Comparison of ENCODE assay signal across 1 cellular context in genomic region chr12:101824831-101825230, GRCh38.
TF ChIP-seq lines count a peak whose summit lies in the region.

No MANE protein-coding gene starts in this region.

TF ChIP-seq in H1, 55 proteins besides CTCF, POLR2A, EP300 and RAD21:
- TF ChIP-seq ZNF274 (IDR thresholded peaks at IDR 0.05; ENCODE audit: borderline replicate concordance, extremely low read depth, low read length), result no peak
- TF ChIP-seq SAP30 (IDR thresholded peaks at IDR 0.05; ENCODE audit: insufficient read depth, insufficient replicate concordance, low read length), result no peak
- TF ChIP-seq E2F6 (IDR thresholded peaks at IDR 0.05), result no peak
- TF ChIP-seq BCL11A (IDR thresholded peaks at IDR 0.05; ENCODE audit: low read depth in 2 of 2, low read length in 2 of 2), result no peak
- no peak for TF ChIP-seq JUND (IDR thresholded peaks at IDR 0.05; ENCODE audit: low read length)
- no peak for TF ChIP-seq HDAC6 (IDR thresholded peaks at IDR 0.05; ENCODE audit: low read depth, low read length)
- TF ChIP-seq RBBP5 (IDR thresholded peaks at IDR 0.05; ENCODE audit: borderline replicate concordance, low read depth, low read length), result no peak
- TF ChIP-seq CBX8 (IDR thresholded peaks at IDR 0.05; ENCODE audit: borderline replicate concordance, low read depth, low read length), result no peak
- TF ChIP-seq SIN3A (conservative IDR thresholded peaks at IDR 0.05 in 1 of 2, IDR thresholded peaks at IDR 0.05 in 1 of 2; ENCODE audit: low read depth in 1 of 2, low read length in 2 of 2), result no peak
- TF ChIP-seq CEBPB (IDR thresholded peaks at IDR 0.05; ENCODE audit: low read depth, low read length), result no peak
- TF ChIP-seq TBP (IDR thresholded peaks at IDR 0.05; ENCODE audit: low read depth, low read length), result no peak
- TF ChIP-seq NRF1 (IDR thresholded peaks at IDR 0.05; ENCODE audit: low read depth, low read length), result no peak
- TF ChIP-seq KDM1A (IDR thresholded peaks at IDR 0.05; ENCODE audit: borderline replicate concordance, low read length), result no peak
